18 cellular contexts compared by ENCODE assay signal in the genomic region with DNA sequence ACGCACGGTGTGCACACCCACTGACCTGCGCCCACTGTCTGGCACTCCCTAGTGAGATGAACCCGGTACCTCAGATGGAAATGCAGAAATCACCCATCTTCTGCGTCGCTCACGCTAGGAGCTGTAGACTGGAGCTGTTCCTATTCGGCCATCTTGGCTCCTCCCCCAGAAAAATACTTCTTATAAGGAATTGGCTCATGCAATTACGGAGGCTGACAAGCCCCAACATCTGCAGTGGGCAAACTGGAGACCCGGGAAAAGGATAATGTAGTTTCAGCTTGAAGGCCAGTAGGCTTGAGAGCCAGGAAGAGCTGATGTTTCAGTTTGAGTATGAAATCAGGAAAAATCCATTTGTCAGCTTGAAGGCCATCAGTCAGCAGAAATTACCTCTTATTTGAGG. TPM values are rescaled to one million over a fixed set of nuclear protein-coding genes. Genes with fewer than 3 reads are reported as not detected.
"Had no signal": no experiment of that assay in that cellular context is flagged by ENCODE, and none has a peak within 500 bp of the region (broad histone marks: within the 10 kb centered on the region; RNA-seq: fewer than 3 reads in every experiment).

No MANE protein-coding gene starts in this region.

RNA-seq across cellular contexts. Expression of a gene that starts 23.7 kb away (rescaled TPM):
- total RNA-seq: activated B cell treated with CpG ODN at 0.5 μM for 24 hours; activated CD4-positive, alpha-beta memory T cell treated with anti-CD3 and anti-CD28 coated beads for 36 hours; activated CD4-positive, alpha-beta T cell treated with anti-CD3 and anti-CD28 coated beads, Interleukin-2, amount 10 ng/mL, durations not matched to agents 24 days and 14 days; activated CD8-positive, alpha-beta memory T cell treated with anti-CD3 and anti-CD28 coated beads for 36 hours; activated CD8-positive, alpha-beta T cell treated with anti-CD3 and anti-CD28 coated beads for 36 hours; activated naive CD4-positive, alpha-beta T cell treated with anti-CD3 and anti-CD28 coated beads for 36 hours; activated naive CD4-positive, alpha-beta T cell treated with anti-CD3 and anti-CD28 coated beads, Interleukin-2, amount 50 U/mL, for 72 hours; activated naive CD8-positive, alpha-beta T cell treated with anti-CD3 and anti-CD28 coated beads for 36 hours; activated T-cell treated with anti-CD3 and anti-CD28 coated beads, Interleukin-2, amount 50 U/mL, for 4 hours; activated T-cell treated with anti-CD3 and anti-CD28 coated beads, Interleukin-2, amount 50 U/mL, for 72 hours; activated T-helper 1 cell treated with anti-CD3 and anti-CD28 coated beads, Interleukin-12 subunit alpha, Interleukin-12 subunit beta, Interleukin-2, Interleukin-4 antibody, amounts not matched to agents 30 ng/mL and 10 ng/mL and 1 ng/mL, durations not matched to agents 14 hours and 24 hours and 36 hours; adrenal gland; aorta; astrocyte; body of pancreas; breast epithelium; cardiac septum; cerebellum had no signal
- polyA plus RNA-seq: adrenal gland, aorta had no signal

RNA-seq across cellular contexts. Expression of a gene that starts 30.7 kb away (rescaled TPM):
- total RNA-seq: activated B cell treated with CpG ODN at 0.5 μM for 24 hours; activated CD4-positive, alpha-beta memory T cell treated with anti-CD3 and anti-CD28 coated beads for 36 hours; activated CD4-positive, alpha-beta T cell treated with anti-CD3 and anti-CD28 coated beads, Interleukin-2, amount 10 ng/mL, durations not matched to agents 24 days and 14 days; activated CD8-positive, alpha-beta memory T cell treated with anti-CD3 and anti-CD28 coated beads for 36 hours; activated CD8-positive, alpha-beta T cell treated with anti-CD3 and anti-CD28 coated beads for 36 hours; activated naive CD4-positive, alpha-beta T cell treated with anti-CD3 and anti-CD28 coated beads for 36 hours; activated naive CD8-positive, alpha-beta T cell treated with anti-CD3 and anti-CD28 coated beads for 36 hours; activated T-cell treated with anti-CD3 and anti-CD28 coated beads, Interleukin-2, amount 50 U/mL, for 4 hours; activated T-cell treated with anti-CD3 and anti-CD28 coated beads, Interleukin-2, amount 50 U/mL, for 72 hours; activated T-helper 1 cell treated with anti-CD3 and anti-CD28 coated beads, Interleukin-12 subunit alpha, Interleukin-12 subunit beta, Interleukin-2, Interleukin-4 antibody, amounts not matched to agents 30 ng/mL and 10 ng/mL and 1 ng/mL, durations not matched to agents 14 hours and 24 hours and 36 hours; adrenal gland; aorta; astrocyte; body of pancreas; breast epithelium; cardiac septum; cerebellum had no signal
- polyA plus RNA-seq: adrenal gland, aorta had no signal
